In genomic region chr11:33044281-33044680, GRCh38 we compare ENCODE assay signal across 23 cellular contexts. TPM values are rescaled to one million over a fixed set of nuclear protein-coding genes. Genes with fewer than 3 reads are reported as not detected.
DNase-seq lines count a peak whose midpoint lies in the region; ATAC-seq, FAIRE-seq and TF ChIP-seq lines count a peak whose summit lies in the region.
"Had no signal": no experiment of that assay in that cellular context is flagged by ENCODE, and none has a peak within 500 bp of the region (broad histone marks: within the 10 kb centered on the region; RNA-seq: fewer than 3 reads in every experiment).

No MANE protein-coding gene starts in this region.

- ATAC-seq in foreskin keratinocyte (peak; percentile 65), pancreas (no peak), GM18907 (IDR thresholded peaks at IDR 0.05; ENCODE audit: unreplicated experiment) (no peak)
- ATAC-seq: activated CD8-positive, alpha-beta T cell treated with anti-CD3 and anti-CD28 coated beads, Interleukin-2, amount 10 ng/mL, durations not matched to agents 7 days and 5 days; lower lobe of right lung; T-helper 17 cell had no signal

- WGBS in pancreas, 2 donors, result 71 to 74% methylated on average over 3 of the region's 3 CpGs

- no peaks in the 10 kb centered on the region for H3K9me3 Mint-ChIP-seq in MCF 10A (ENCODE audit: unreplicated experiment)
- H3K9me3 Mint-ChIP-seq in glutamatergic neuron (ENCODE audit: unreplicated experiment), result peaks cover 8% of the 10 kb centered on the region
- H3K9me3 Mint-ChIP-seq: activated naive CD4-positive, alpha-beta T cell treated with anti-CD3 and anti-CD28 coated beads, Interleukin-2, amount 10 ng/mL, durations not matched to agents 7 days and 5 days; IgD-negative memory B cell had no signal

- intact Hi-C loops in MCF 10A (cut with micrococcal nuclease) (loop anchor here (2.0 kb wide), 1 partner anchor 19 kb away; no protein-coding TSS in a partner anchor), breast epithelium (cut with DNase I; ENCODE audit: low total_unique reads) (no loop called here), pancreas (cut with DNase I) (no loop called here)

- no peak for TF ChIP-seq POLR2A in breast epithelium (IDR thresholded peaks at IDR 0.05)

- H3K27me3 Mint-ChIP-seq in MCF 10A (ENCODE audit: insufficient read depth, unreplicated experiment) (no peaks in the 10 kb centered on the region), glutamatergic neuron (ENCODE audit: unreplicated experiment) (peaks cover 6% of the 10 kb centered on the region)
- H3K27me3 Mint-ChIP-seq: activated naive CD4-positive, alpha-beta T cell treated with anti-CD3 and anti-CD28 coated beads, Interleukin-2, amount 10 ng/mL, durations not matched to agents 7 days and 5 days; IgD-negative memory B cell; T-helper 17 cell had no signal

- no peak for FAIRE-seq in pancreas (lab: Jason Lieb, UNC)
- FAIRE-seq: A204.1, D721Med had no signal

- DNase-seq in MCF 10A (ENCODE audit: unreplicated experiment), result peak; percentile 76
- DNase-seq in breast epithelium (ENCODE audit: low spot score in 2 of 2), result no peak
- peak; percentile 58 for DNase-seq in T1000 (lab: John Stamatoyannopoulos, UW)
- peak; percentile 99 to 100 for DNase-seq in foreskin keratinocyte
- DNase-seq in nucleus accumbens (lab: John Stamatoyannopoulos, UW), result no peak
- no peak for DNase-seq in pancreas
- no peak for DNase-seq in glutamatergic neuron
- DNase-seq: activated CD4-positive, CD25-positive, alpha-beta regulatory T cell; activated CD8-positive, alpha-beta T cell treated with anti-CD3 and anti-CD28 coated beads, Interleukin-2, amount 10 ng/mL, durations not matched to agents 7 days and 5 days; activated naive CD4-positive, alpha-beta T cell treated with anti-CD3 and anti-CD28 coated beads, Interleukin-2, amount 10 ng/mL, durations not matched to agents 7 days and 5 days; activated T-cell treated with anti-CD3 and anti-CD28 coated beads, Interleukin-2, amount 50 U/mL, for 1 hour; aorta; C1 segment of cervical spinal cord; lower lobe of right lung; NCI-H1694; NCI-H774; SIG-M5; T-helper 17 cell; uterus had no signal

- H3K4me3 ChIP-seq in breast epithelium, result no peak overlapping the region
- no peak overlapping the region for H3K4me3 ChIP-seq in pancreas
- H3K4me3 ChIP-seq: lower lobe of right lung, uterus had no signal

- TF ChIP-seq CTCF in MCF 10A (IDR thresholded peaks at IDR 0.05; ENCODE audit: unreplicated experiment) (no peak), breast epithelium (IDR thresholded peaks at IDR 0.05) (no peak), foreskin keratinocyte (conservative IDR thresholded peaks at IDR 0.05) (no peak), pancreas (IDR thresholded peaks at IDR 0.05) (no peak), glutamatergic neuron (IDR thresholded peaks at IDR 0.05; ENCODE audit: partially characterized antibody, unreplicated experiment) (no peak)

- H3K9me3 ChIP-seq in breast epithelium (no peaks in the 10 kb centered on the region), pancreas (no peaks in the 10 kb centered on the region)
- H3K9me3 ChIP-seq: lower lobe of right lung, uterus had no signal

- no peaks in the 10 kb centered on the region for H3K36me3 ChIP-seq in breast epithelium
- no peaks in the 10 kb centered on the region for H3K36me3 ChIP-seq in pancreas
- H3K36me3 ChIP-seq: uterus had no signal

- H3K27ac Mint-ChIP-seq in MCF 10A (ENCODE audit: low read depth, unreplicated experiment) (peak overlapping the region; percentile 76), glutamatergic neuron (ENCODE audit: unreplicated experiment) (no peak overlapping the region)
- H3K27ac Mint-ChIP-seq: activated CD8-positive, alpha-beta T cell treated with anti-CD3 and anti-CD28 coated beads, Interleukin-2, amount 10 ng/mL, durations not matched to agents 7 days and 5 days; activated naive CD4-positive, alpha-beta T cell treated with anti-CD3 and anti-CD28 coated beads, Interleukin-2, amount 10 ng/mL, durations not matched to agents 7 days and 5 days; IgD-negative memory B cell; T-helper 17 cell had no signal

- H3K36me3 Mint-ChIP-seq in MCF 10A (ENCODE audit: insufficient read depth, unreplicated experiment) (peaks cover 28% of the 10 kb centered on the region), glutamatergic neuron (ENCODE audit: unreplicated experiment) (peaks cover 5% of the 10 kb centered on the region)

- no peaks in the 10 kb centered on the region for H3K27me3 ChIP-seq in breast epithelium
- H3K27me3 ChIP-seq in foreskin keratinocyte, result no peaks in the 10 kb centered on the region
- no peaks in the 10 kb centered on the region for H3K27me3 ChIP-seq in pancreas
- H3K27me3 ChIP-seq: uterus had no signal

- H3K4me3 Mint-ChIP-seq in MCF 10A (ENCODE audit: unreplicated experiment) (peak overlapping the region; percentile 38), glutamatergic neuron (ENCODE audit: unreplicated experiment) (no peak overlapping the region)
- H3K4me3 Mint-ChIP-seq: activated CD8-positive, alpha-beta T cell treated with anti-CD3 and anti-CD28 coated beads, Interleukin-2, amount 10 ng/mL, durations not matched to agents 7 days and 5 days; activated naive CD4-positive, alpha-beta T cell treated with anti-CD3 and anti-CD28 coated beads, Interleukin-2, amount 10 ng/mL, durations not matched to agents 7 days and 5 days; IgD-negative memory B cell; T-helper 17 cell had no signal

- CTCF ChIA-PET in MCF 10A (lab: Yijun Ruan, JAX), result interaction anchor here (0.7 to 11.7 kb wide), 5 partner anchors 9 to 53 kb away, joined by 3 to 103 read pairs (median 4); no protein-coding TSS in a partner anchor

- BruUV-seq in MCF 10A (replicated peaks; lab: Mats Ljungman, UMichigan), result no TSS peak

- POLR2A ChIA-PET in MCF 10A (lab: Yijun Ruan, JAX), result interaction anchor here (0.6 to 6.0 kb wide), 15 partner anchors 8 to 248 kb away, joined by 3 to 99 read pairs (median 4); partner anchors contain the start of genes DEPDC7 and QSER1

- H3K4me1 Mint-ChIP-seq in MCF 10A (ENCODE audit: insufficient read depth, unreplicated experiment), result peaks cover 42% of the 10 kb centered on the region
- H3K4me1 Mint-ChIP-seq in glutamatergic neuron (ENCODE audit: low read depth, unreplicated experiment), result peaks cover 8% of the 10 kb centered on the region

- no peak overlapping the region for H3K27ac ChIP-seq in breast epithelium
- H3K27ac ChIP-seq in foreskin keratinocyte, result peak overlapping the region; percentile 95
- no peak overlapping the region for H3K27ac ChIP-seq in pancreas
- H3K27ac ChIP-seq: lower lobe of right lung, uterus had no signal

- H3K4me1 ChIP-seq in breast epithelium (no peaks in the 10 kb centered on the region), foreskin keratinocyte (peaks cover 33% of the 10 kb centered on the region), pancreas (peaks cover 0 to 3% (median 2%) of the 10 kb centered on the region in 3 donors)
- H3K4me1 ChIP-seq: uterus had no signal

RNA-seq across cellular contexts. Expression of gene TCP11L1, which starts 4.9 kb away (rescaled TPM):
- total RNA-seq in MCF 10A (2022), result 25.8 and 26.9 TPM in 2 replicates
- 10 to 100 TPM; 19.8 to 34.7 (median 29.0) TPM for total RNA-seq in breast epithelium
- 25.3 and 27.0 TPM in 2 replicates for total RNA-seq in foreskin keratinocyte
- 8.7 and 9.4 TPM in 2 replicates for polyA plus RNA-seq in foreskin keratinocyte
- total RNA-seq in pancreas, result 10 to 100 TPM in 1 of 6 donors, 1 to 10 TPM in 5; 5.9 to 12.8 (median 8.3) TPM
- 1 to 10 TPM; 4.1 to 4.6 TPM for polyA plus RNA-seq in pancreas
- 42.0 TPM for total RNA-seq in glutamatergic neuron (ENCODE audit: unreplicated experiment)

RNA-seq across cellular contexts. Expression of gene DEPDC7, which starts 28.6 kb away (rescaled TPM):
- total RNA-seq in MCF 10A (2022) (2.2 and 3.6 TPM in 2 replicates), breast epithelium (under 1 TPM; 0.59 to 0.98 (median 0.64) TPM), foreskin keratinocyte (18.1 and 18.2 TPM in 2 replicates), pancreas (1 to 10 TPM; 1.5 to 2.9 (median 2.6) TPM), glutamatergic neuron (ENCODE audit: unreplicated experiment) (28.7 TPM)
- polyA plus RNA-seq in foreskin keratinocyte (10.2 and 13.9 TPM in 2 replicates), pancreas (1 to 10 TPM; 2.6 to 3.3 TPM)
- polyA plus RNA-seq: IgD-negative memory B cell had no signal

Comparison
In these comparisons a context has a peak if more than half of its experiments do, and no peak if none do; other contexts are left out.
1. DNase-seq: peak in MCF 10A (single experiment), T1000 (single experiment) and foreskin keratinocyte (2 of 2); none in breast epithelium (0 of 2), nucleus accumbens (0 of 56), pancreas (0 of 6) and glutamatergic neuron (single experiment).